In the genomic region with DNA sequence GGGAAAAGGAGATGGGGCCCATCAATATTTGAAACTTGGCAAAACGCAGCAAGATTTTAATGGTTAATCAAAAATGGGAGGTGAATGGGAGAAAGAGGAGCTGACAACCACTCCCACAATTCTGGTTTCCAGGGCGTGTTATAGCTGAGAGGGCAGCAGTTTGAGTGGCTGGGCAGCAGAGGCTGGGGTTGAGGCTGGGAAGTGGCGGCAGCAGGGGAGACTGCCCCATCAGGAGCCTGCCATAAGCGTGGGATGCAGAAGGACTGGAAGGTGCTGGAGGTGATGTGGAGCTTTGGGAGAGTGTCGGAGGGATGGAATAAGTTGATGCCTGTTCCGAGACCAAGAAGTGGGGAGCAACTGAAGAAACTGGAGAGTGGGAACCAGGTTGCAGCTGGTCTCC, we compare ENCODE assay signal across 21 cellular contexts.
"Had no signal": no experiment of that assay in that cellular context is flagged by ENCODE, and none has a peak within 500 bp of the region (broad histone marks: within the 10 kb centered on the region; RNA-seq: fewer than 3 reads in every experiment).

No MANE protein-coding gene starts in this region.

- ATAC-seq: left colon; mucosa of descending colon; naive thymus-derived CD8-positive, alpha-beta T cell; psoas muscle; sciatic nerve; stimulated activated naive B cell treated with anti-CD40 and anti-IgM and Interleukin-4, amounts not matched to agents 10 μg/mL and 1 μg/mL and 100 μg/mL, for 72 hours had no signal

- H3K4me3 Mint-ChIP-seq: stimulated activated naive B cell treated with anti-CD40 and anti-IgM and Interleukin-4, amounts not matched to agents 10 μg/mL and 1 μg/mL and 100 μg/mL, for 72 hours had no signal

- H3K36me3 Mint-ChIP-seq: naive thymus-derived CD8-positive, alpha-beta T cell; stimulated activated naive B cell treated with anti-CD40 and anti-IgM and Interleukin-4, amounts not matched to agents 10 μg/mL and 1 μg/mL and 100 μg/mL, for 72 hours had no signal

- H3K27me3 Mint-ChIP-seq: naive thymus-derived CD8-positive, alpha-beta T cell; stimulated activated naive B cell treated with anti-CD40 and anti-IgM and Interleukin-4, amounts not matched to agents 10 μg/mL and 1 μg/mL and 100 μg/mL, for 72 hours had no signal

- H3K9me3 ChIP-seq: heart left ventricle, mucosa of descending colon, psoas muscle, stomach, thoracic aorta, transverse colon had no signal

- H3K27me3 ChIP-seq: dorsolateral prefrontal cortex, stomach, transverse colon had no signal

- DNase-seq: cortex of kidney; dorsolateral prefrontal cortex; effector CD8-positive, alpha-beta T cell; heart left ventricle; hippocampal formation; left colon; mammary epithelial cell; mucosa of descending colon; naive thymus-derived CD8-positive, alpha-beta T cell; occipital lobe; psoas muscle; retina; stimulated activated CD4-positive, alpha-beta T cell treated with anti-CD3 and anti-CD28 coated beads, Interleukin-2, amount 100 ng/mL, for 24 hours; stimulated activated CD4-positive, alpha-beta T cell treated with anti-CD3 and anti-CD28 coated beads, Interleukin-4, amount 100 ng/mL, for 4 hours; stimulated activated naive B cell treated with anti-CD40 and anti-IgM and Interleukin-4, amounts not matched to agents 10 μg/mL and 1 μg/mL and 100 μg/mL, for 72 hours; stomach; substantia nigra; transverse colon had no signal

- H3K27ac Mint-ChIP-seq: stimulated activated naive B cell treated with anti-CD40 and anti-IgM and Interleukin-4, amounts not matched to agents 10 μg/mL and 1 μg/mL and 100 μg/mL, for 72 hours had no signal

- H3K4me3 ChIP-seq: dorsolateral prefrontal cortex, heart left ventricle, mucosa of descending colon, psoas muscle, stomach, thoracic aorta, transverse colon had no signal

- H3K4me1 Mint-ChIP-seq: stimulated activated naive B cell treated with anti-CD40 and anti-IgM and Interleukin-4, amounts not matched to agents 10 μg/mL and 1 μg/mL and 100 μg/mL, for 72 hours had no signal

- H3K27ac ChIP-seq: dorsolateral prefrontal cortex, heart left ventricle, parathyroid adenoma, psoas muscle, stomach, thoracic aorta, transverse colon had no signal

- H3K36me3 ChIP-seq: heart left ventricle, stomach, thoracic aorta, transverse colon had no signal

- H3K4me1 ChIP-seq: heart left ventricle, parathyroid adenoma, psoas muscle, stomach, transverse colon had no signal
